1 cellular context compared by ENCODE assay signal in genomic region chr3:65953881-65954733, GRCh38.
A peak's percentile ranks its signal among the peaks of the same experiment; 100 is the strongest.
TF ChIP-seq lines count a peak whose summit lies in the region.

No MANE protein-coding gene starts in this region.

TF ChIP-seq in HepG2, 621 proteins besides CTCF, POLR2A, EP300 and RAD21 (continued from another document):
- TF ChIP-seq, protein P1, sequence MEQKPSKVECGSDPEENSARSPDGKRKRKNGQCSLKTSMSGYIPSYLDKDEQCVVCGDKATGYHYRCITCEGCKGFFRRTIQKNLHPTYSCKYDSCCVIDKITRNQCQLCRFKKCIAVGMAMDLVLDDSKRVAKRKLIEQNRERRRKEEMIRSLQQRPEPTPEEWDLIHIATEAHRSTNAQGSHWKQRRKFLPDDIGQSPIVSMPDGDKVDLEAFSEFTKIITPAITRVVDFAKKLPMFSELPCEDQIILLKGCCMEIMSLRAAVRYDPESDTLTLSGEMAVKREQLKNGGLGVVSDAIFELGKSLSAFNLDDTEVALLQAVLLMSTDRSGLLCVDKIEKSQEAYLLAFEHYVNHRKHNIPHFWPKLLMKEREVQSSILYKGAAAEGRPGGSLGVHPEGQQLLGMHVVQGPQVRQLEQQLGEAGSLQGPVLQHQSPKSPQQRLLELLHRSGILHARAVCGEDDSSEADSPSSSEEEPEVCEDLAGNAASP (CRISPR knock-in tag; IDR thresholded peaks at IDR 0.05; ENCODE audit: borderline replicate concordance) = no peak
- no peak for TF ChIP-seq ZNF75D (CRISPR knock-in tag; IDR thresholded peaks at IDR 0.05; ENCODE audit: borderline replicate concordance)
- TF ChIP-seq ONECUT2 (CRISPR knock-in tag; IDR thresholded peaks at IDR 0.05) = no peak
- no peak for TF ChIP-seq PAX8 (CRISPR knock-in tag; IDR thresholded peaks at IDR 0.05; ENCODE audit: borderline replicate concordance)
- TF ChIP-seq ZSCAN21 (CRISPR knock-in tag; IDR thresholded peaks at IDR 0.05; ENCODE audit: borderline replicate concordance) = no peak
- TF ChIP-seq JDP2 (CRISPR knock-in tag; IDR thresholded peaks at IDR 0.05; ENCODE audit: borderline replicate concordance) = no peak
- no peak for TF ChIP-seq SP2 (CRISPR knock-in tag; IDR thresholded peaks at IDR 0.05)
- TF ChIP-seq ZNF343 (CRISPR knock-in tag; IDR thresholded peaks at IDR 0.05) = no peak
- TF ChIP-seq MTF1 (CRISPR knock-in tag; IDR thresholded peaks at IDR 0.05) = no peak
- no peak for TF ChIP-seq SNRNP70 (IDR thresholded peaks at IDR 0.05; ENCODE audit: low read depth, low read length)
- peak; percentile 31; the same call in 1 of the 2 replicates for TF ChIP-seq ZBTB20 (CRISPR knock-in tag; IDR thresholded peaks at IDR 0.05; ENCODE audit: borderline replicate concordance, low read depth)
- TF ChIP-seq ZNF570 (CRISPR knock-in tag; IDR thresholded peaks at IDR 0.05; ENCODE audit: borderline replicate concordance) = no peak
- TF ChIP-seq GABPA (IDR thresholded peaks at IDR 0.05; ENCODE audit: low read depth, low read length) = peak; percentile 54
- TF ChIP-seq GABPA (CRISPR knock-in tag; IDR thresholded peaks at IDR 0.05; ENCODE audit: low read depth) = peak; percentile 90
- no peak for TF ChIP-seq KLF11 (CRISPR knock-in tag; IDR thresholded peaks at IDR 0.05)
- TF ChIP-seq ZNF790 (CRISPR knock-in tag; IDR thresholded peaks at IDR 0.05; ENCODE audit: borderline replicate concordance) = no peak
- TF ChIP-seq SP5 (CRISPR knock-in tag; IDR thresholded peaks at IDR 0.05; ENCODE audit: borderline replicate concordance, low read depth) = 0 out of 2 replicates have a peak, but pooled peaks have one; percentile 44
- no peak for TF ChIP-seq ZNF556 (CRISPR knock-in tag; IDR thresholded peaks at IDR 0.05; ENCODE audit: borderline replicate concordance)
- no peak for TF ChIP-seq CREBL2 (CRISPR knock-in tag; IDR thresholded peaks at IDR 0.05; ENCODE audit: borderline replicate concordance)
- TF ChIP-seq HOXD1 (CRISPR knock-in tag; IDR thresholded peaks at IDR 0.05) = no peak
- peak; percentile 76 for TF ChIP-seq ZNF687 (CRISPR knock-in tag; IDR thresholded peaks at IDR 0.05)
